ENCODE assay signal across 8 cellular contexts in genomic region chr10:69901623-69902505, GRCh38.
A peak's percentile ranks its signal among the peaks of the same experiment; 100 is the strongest.
DNase-seq lines count a peak whose midpoint lies in the region; ATAC-seq and TF ChIP-seq lines count a peak whose summit lies in the region.

No MANE protein-coding gene starts in this region.

- peak; percentile 89 for DNase-seq in AG08396 (ENCODE audit: low spot score)
- no peak for DNase-seq in GM10266 (ENCODE audit: extremely low spot score)
- DNase-seq in NCI-H69 (lab: John Stamatoyannopoulos, UW), result peak; percentile 52
- no peak for DNase-seq in coronary artery (ENCODE audit: low spot score)
- DNase-seq in lung microvascular endothelial cell (ENCODE audit: low read depth in 2 of 2), result peak; percentile 58 to 72
- DNase-seq in omental fat pad (ENCODE audit: low spot score), result no peak
- no peak for DNase-seq in NK-92 treated with Interleukin-12 subunit alpha and Interleukin-12 subunit beta, amount 100 ng/mL, for 24 hours (lab: John Stamatoyannopoulos, UW)

- H3K4me3 ChIP-seq in coronary artery, result no peak overlapping the region

- TF ChIP-seq CTCF in GM10266 (IDR thresholded peaks at IDR 0.05; ENCODE audit: control insufficient read depth, insufficient read depth, low read depth, missing control alignments) (peak; percentile 14), coronary artery (IDR thresholded peaks at IDR 0.05) (peak; percentile 39), omental fat pad (IDR thresholded peaks at IDR 0.05) (peak in 1 of 3 donors; percentile 17)

- ATAC-seq in omental fat pad (ENCODE audit: low FRiP score) (no peak), HG02970 (IDR thresholded peaks at IDR 0.05; ENCODE audit: low FRiP score, unreplicated experiment) (no peak)

- H3K27ac ChIP-seq in coronary artery, result no peak overlapping the region

Comparison
In these comparisons a context has a peak if more than half of its experiments do, and no peak if none do; other contexts are left out.
1. DNase-seq: peak in AG08396 (single experiment), NCI-H69 (single experiment) and lung microvascular endothelial cell (2 of 2); none in GM10266 (single experiment), coronary artery (single experiment), omental fat pad (single experiment) and NK-92 treated with Interleukin-12 subunit alpha and Interleukin-12 subunit beta, amount 100 ng/mL, for 24 hours (single experiment).